18 cellular contexts compared by ENCODE assay signal in genomic region chrX:41600266-41600665, GRCh38.
DNase-seq lines count a peak whose midpoint lies in the region; ATAC-seq and TF ChIP-seq lines count a peak whose summit lies in the region.
"Had no signal": no experiment of that assay in that cellular context is flagged by ENCODE, and none has a peak within 500 bp of the region (broad histone marks: within the 10 kb centered on the region; RNA-seq: fewer than 3 reads in every experiment).

No MANE protein-coding gene starts in this region.

- DNase-seq in AG04449 (ENCODE audit: low read depth, low spot score) = peak; percentile 59
- DNase-seq in chondrocyte (ENCODE audit: low spot score) = no peak
- DNase-seq in left kidney (ENCODE audit: low read depth, low spot score) = peak; percentile 7
- DNase-seq in RKO (ENCODE audit: low spot score) = no peak
- no peak for DNase-seq in COR-L47 (lab: John Stamatoyannopoulos, UW)
- DNase-seq in NCI-H526 (lab: John Stamatoyannopoulos, UW) = no peak
- DNase-seq: activated CD4-positive, CD25-positive, alpha-beta regulatory T cell; activated T-cell treated with anti-CD3 and anti-CD28 coated beads for 4 hours; amniotic stem cell; DMS79; effector memory CD4-positive, alpha-beta T cell; NCI-H1417 treated with DMSO at 0.1 percent for 48 hours; NCI-H524 treated with DMSO at 0.1 percent for 48 hours; ovary; SHP77 treated with DMSO at 0.1 percent for 48 hours had no signal

- CTCF ChIA-PET in AG04449 (lab: Yijun Ruan, JAX) = interaction anchor here (1.4 kb wide), 1 partner anchor 160 kb away, joined by 4 read pairs; no protein-coding TSS in a partner anchor
- CTCF ChIA-PET in HEK293 (lab: Yijun Ruan, JAX) = interaction anchor here (0.7 to 0.9 kb wide), 2 partner anchors 19 to 162 kb away, joined by 3 to 7 read pairs; no protein-coding TSS in a partner anchor

- peaks cover 2% of the 10 kb centered on the region for H3K4me1 ChIP-seq in HEK293 (ENCODE audit: control insufficient read depth, insufficient read depth, low read length)

- H3K4me3 Mint-ChIP-seq in chondrocyte (ENCODE audit: unreplicated experiment) = no peak overlapping the region

- H3K36me3 Mint-ChIP-seq in chondrocyte (ENCODE audit: low read depth) = no peaks in the 10 kb centered on the region

- H3K27me3 Mint-ChIP-seq in chondrocyte (ENCODE audit: low read depth) = no peaks in the 10 kb centered on the region

- no peak for TF ChIP-seq CTCF in AG04449 (IDR thresholded peaks at IDR 0.05; ENCODE audit: insufficient read depth, low read length, missing control alignments)
- TF ChIP-seq CTCF in HEK293 (tag by site-specific recombination; IDR thresholded peaks at IDR 0.05) = no peak
- no peak for TF ChIP-seq CTCF in chondrocyte (IDR thresholded peaks at IDR 0.05)

- peaks cover 50% of the 10 kb centered on the region for H3K4me1 Mint-ChIP-seq in chondrocyte (ENCODE audit: low read depth)

- H3K4me3 ChIP-seq in AG04449 (ENCODE audit: low read depth, low read length) = no peak overlapping the region
- H3K4me3 ChIP-seq in HEK293 (ENCODE audit: low read depth, low read length) = no peak overlapping the region
- H3K4me3 ChIP-seq: ovary had no signal

- POLR2A ChIA-PET in AG04449 (lab: Yijun Ruan, JAX) (no interaction called here), HEK293 (lab: Yijun Ruan, JAX) (interaction anchor here (0.5 kb wide), 1 partner anchor 300 kb away, joined by 3 read pairs; no protein-coding TSS in a partner anchor)

- peak overlapping the region; percentile 29 for H3K27ac Mint-ChIP-seq in chondrocyte (ENCODE audit: unreplicated experiment)

- peaks cover 7% of the 10 kb centered on the region for H3K9me3 Mint-ChIP-seq in chondrocyte (ENCODE audit: low read depth)

- ATAC-seq in HG02623 (IDR thresholded peaks at IDR 0.05; ENCODE audit: unreplicated experiment) = no peak
- ATAC-seq: HepG2 had no signal

- H3K27ac ChIP-seq in HEK293 (ENCODE audit: extremely low read depth, low read depth, low read length) = no peak overlapping the region
- H3K27ac ChIP-seq: ovary had no signal

- H3K9me3 ChIP-seq in HEK293 (ENCODE audit: control insufficient read depth, insufficient read depth, low read depth, low read length) = no peaks in the 10 kb centered on the region
- H3K9me3 ChIP-seq: ovary had no signal

- H3K36me3 ChIP-seq in HEK293 (ENCODE audit: control insufficient read depth in 2 of 2, insufficient read depth in 1 of 2, low read length in 2 of 2) = no peaks in the 10 kb centered on the region
- H3K36me3 ChIP-seq: ovary had no signal

TF ChIP-seq in HEK293, 187 proteins besides CTCF, POLR2A, EP300 and RAD21:
- TF ChIP-seq PBX3 (CRISPR knock-in tag; IDR thresholded peaks at IDR 0.05) (no peak), HOXD13 (CRISPR knock-in tag; IDR thresholded peaks at IDR 0.05; ENCODE audit: borderline replicate concordance) (peak; percentile 13; the same call in 1 of the 2 replicates)

Comparison
In these comparisons a context has a peak if more than half of its experiments do, and no peak if none do; other contexts are left out.
1. DNase-seq: peak in AG04449 (single experiment) and left kidney (single experiment); none in chondrocyte (single experiment), RKO (single experiment), COR-L47 (single experiment) and NCI-H526 (0 of 2).